ENCODE assay signal across 10 cellular contexts in the genomic region with DNA sequence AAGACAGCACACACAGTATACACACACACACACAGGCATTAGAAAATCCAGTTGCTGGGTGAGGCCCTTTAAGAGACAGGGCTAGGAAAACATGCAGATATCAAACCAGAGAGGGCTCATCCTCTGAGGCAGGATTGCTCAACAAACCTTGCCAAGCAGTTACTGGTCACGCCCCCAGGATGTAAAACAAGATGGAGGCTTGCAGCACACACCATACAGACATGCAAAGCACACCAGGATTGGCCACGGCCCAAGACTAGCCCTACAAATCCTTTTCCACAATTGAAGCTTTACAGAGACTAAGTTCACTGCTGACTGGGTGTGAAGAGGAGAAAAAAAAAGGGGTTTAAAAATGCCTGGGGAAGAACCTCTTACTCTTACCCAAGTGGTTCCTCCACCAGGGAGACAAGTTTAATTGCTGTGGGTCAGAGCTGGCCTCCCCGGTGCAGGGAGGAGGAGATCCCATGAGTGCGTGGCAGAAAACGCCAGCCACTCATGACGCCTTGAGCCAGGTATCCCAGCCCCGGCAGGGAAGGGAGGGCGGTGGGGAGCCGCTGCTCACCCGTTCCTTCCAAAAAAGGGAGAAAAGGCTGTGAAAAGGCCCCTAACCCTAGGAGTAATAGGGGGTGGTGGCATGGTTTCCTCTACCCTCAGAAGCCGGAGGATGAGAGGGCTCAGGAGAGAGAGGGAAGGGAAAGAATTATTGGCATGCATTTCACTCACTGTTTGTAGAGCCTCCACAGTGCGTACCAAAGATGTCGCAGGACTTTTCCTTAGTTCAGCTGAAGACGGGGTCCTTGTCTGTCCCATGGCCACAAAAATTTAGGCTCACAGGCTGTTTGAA.
DNase-seq lines count a peak whose midpoint lies in the region; ATAC-seq and TF ChIP-seq lines count a peak whose summit lies in the region.
"Had no signal": no experiment of that assay in that cellular context is flagged by ENCODE, and none has a peak within 500 bp of the region (broad histone marks: within the 10 kb centered on the region; RNA-seq: fewer than 3 reads in every experiment).

No MANE protein-coding gene starts in this region.

- CTCF ChIA-PET in PC-3 (lab: Charles Lee): interaction anchor here (0.5 kb wide), 1 partner anchor 391 kb away, joined by 7 read pairs; no protein-coding TSS in a partner anchor

- TF ChIP-seq CTCF in PC-3 (conservative IDR thresholded peaks at IDR 0.05; ENCODE audit: low read depth, low read length) (no peak), colonic mucosa (IDR thresholded peaks at IDR 0.05) (no peak)

- intact Hi-C loops in PC-3 (cut with micrococcal nuclease): loop anchor here (10.0 kb wide), 1 partner anchor 770 kb away; no protein-coding TSS in a partner anchor
- intact Hi-C loops in colonic mucosa (cut with DNase I): no loop called here

- H3K9ac ChIP-seq in PC-3 (ENCODE audit: low read length): peak overlapping the region; percentile 66
- no peak overlapping the region for H3K9ac ChIP-seq in colonic mucosa (ENCODE audit: low read depth in 2 of 2, low read length in 2 of 2)

- ATAC-seq in PC-3 (peak; percentile 86), HG03280 (IDR thresholded peaks at IDR 0.05; ENCODE audit: unreplicated experiment) (no peak), HG03378 (IDR thresholded peaks at IDR 0.05; ENCODE audit: unreplicated experiment) (no peak)

- no peaks in the 10 kb centered on the region for H3K9me2 ChIP-seq in PC-3 (replicated peaks; ENCODE audit: low read length)

- peaks cover 16% of the 10 kb centered on the region for H3K4me1 ChIP-seq in PC-3 (ENCODE audit: insufficient read depth, low read length)
- no peaks in the 10 kb centered on the region for H3K4me1 ChIP-seq in colonic mucosa
- H3K4me1 ChIP-seq: transverse colon had no signal

- peak overlapping the region; percentile 74 for H3K4me2 ChIP-seq in PC-3 (ENCODE audit: low read length)

- H3K27ac ChIP-seq in PC-3 (ENCODE audit: low read length) (peak overlapping the region; percentile 52), colonic mucosa (no peak overlapping the region)
- H3K27ac ChIP-seq: transverse colon had no signal

- DNase-seq in H4 (ENCODE audit: low spot score) (peak; percentile 69), PC-3 (peak; percentile 60), fibroblast of gingiva (ENCODE audit: low read depth) (peak; percentile 14), renal cortical epithelial cell (ENCODE audit: low read depth) (peak; percentile 84), pons (ENCODE audit: low spot score) (no peak), colonic mucosa (no peak)
- DNase-seq: NCI-H1092 treated with DMSO at 0.1 percent for 48 hours, transverse colon had no signal

- H3K4me3 ChIP-seq in PC-3 (ENCODE audit: low read length): peak overlapping the region; percentile 78
- H3K4me3 ChIP-seq in colonic mucosa: no peak overlapping the region
- H3K4me3 ChIP-seq: transverse colon had no signal

- H3K27me3 ChIP-seq in PC-3 (ENCODE audit: low read length) (no peaks in the 10 kb centered on the region), colonic mucosa (no peaks in the 10 kb centered on the region)
- H3K27me3 ChIP-seq: transverse colon had no signal

- POLR2A ChIA-PET in PC-3 (lab: Charles Lee; ENCODE audit: unreplicated experiment): interaction anchor here (0.7 kb wide), 1 partner anchor 823 kb away, joined by 3 read pairs; no protein-coding TSS in a partner anchor

- no peaks in the 10 kb centered on the region for H3F3A ChIP-seq in PC-3 (ENCODE audit: low read length, unreplicated experiment)

- no peaks in the 10 kb centered on the region for H3K36me3 ChIP-seq in PC-3 (ENCODE audit: low read depth, low read length)
- no peaks in the 10 kb centered on the region for H3K36me3 ChIP-seq in colonic mucosa
- H3K36me3 ChIP-seq: transverse colon had no signal

- H3K79me2 ChIP-seq in PC-3 (ENCODE audit: low read length): peaks cover 24% of the 10 kb centered on the region

- no peaks in the 10 kb centered on the region for H3K9me3 ChIP-seq in PC-3 (ENCODE audit: low read length)
- H3K9me3 ChIP-seq in colonic mucosa: no peaks in the 10 kb centered on the region
- H3K9me3 ChIP-seq: transverse colon had no signal

- H4K20me1 ChIP-seq in PC-3 (ENCODE audit: low read length): no peaks in the 10 kb centered on the region

- TSS peak; percentile 65 for BruUV-seq in PC-3 (replicated peaks; lab: Mats Ljungman, UMichigan)

- peak overlapping the region; percentile 80 for H2AFZ ChIP-seq in PC-3 (ENCODE audit: low read length)

Comparison
In these comparisons a context has a peak if more than half of its experiments do, and no peak if none do; other contexts are left out.
1. DNase-seq: peak in H4 (single experiment), PC-3 (single experiment), fibroblast of gingiva (single experiment) and renal cortical epithelial cell (single experiment); none in pons (single experiment) and colonic mucosa (single experiment).